1 cellular context compared by ENCODE assay signal in genomic region chr7:150368884-150369739, GRCh38.
TF ChIP-seq lines count a peak whose summit lies in the region.

No MANE protein-coding gene starts in this region.

TF ChIP-seq in HepG2, 621 proteins besides CTCF, POLR2A, EP300 and RAD21 (continued from another document and continues in another):
- TF ChIP-seq DZIP1 (CRISPR knock-in tag; IDR thresholded peaks at IDR 0.05) (no peak), IRF9 (CRISPR knock-in tag; IDR thresholded peaks at IDR 0.05; ENCODE audit: borderline replicate concordance) (peak; percentile 55; the same call in 1 of the 2 replicates), NKX3-1 (CRISPR knock-in tag; IDR thresholded peaks at IDR 0.05) (no peak), ZNF264 (CRISPR knock-in tag; IDR thresholded peaks at IDR 0.05) (no peak; the same call in 1 of the 2 replicates), ZNF329 (CRISPR knock-in tag; IDR thresholded peaks at IDR 0.05; ENCODE audit: low read depth) (no peak), NCOA5 (CRISPR knock-in tag; IDR thresholded peaks at IDR 0.05) (no peak), ISL2 (CRISPR knock-in tag; IDR thresholded peaks at IDR 0.05) (no peak), ELF4 (CRISPR knock-in tag; IDR thresholded peaks at IDR 0.05; ENCODE audit: borderline replicate concordance) (no peak), ZNF18 (CRISPR knock-in tag; IDR thresholded peaks at IDR 0.05; ENCODE audit: insufficient replicate concordance) (no peak), ZBTB7A (CRISPR knock-in tag; IDR thresholded peaks at IDR 0.05) (no peak), CHCHD3 (CRISPR knock-in tag; IDR thresholded peaks at IDR 0.05) (no peak), ZNF317 (CRISPR knock-in tag; IDR thresholded peaks at IDR 0.05) (peak; percentile 33; the same call in 1 of the 2 replicates), NFE2L1 (CRISPR knock-in tag; IDR thresholded peaks at IDR 0.05; ENCODE audit: borderline replicate concordance) (no peak), ZNF333 (CRISPR knock-in tag; IDR thresholded peaks at IDR 0.05; ENCODE audit: borderline replicate concordance) (no peak), GPN1 (CRISPR knock-in tag; IDR thresholded peaks at IDR 0.05; ENCODE audit: borderline replicate concordance) (0 out of 2 replicates have a peak, but pooled peaks have one; percentile 25), ZNF441 (CRISPR knock-in tag; IDR thresholded peaks at IDR 0.05; ENCODE audit: borderline replicate concordance) (no peak), SETDB1 (CRISPR knock-in tag; IDR thresholded peaks at IDR 0.05; ENCODE audit: borderline replicate concordance) (no peak), ZNF331 (CRISPR knock-in tag; IDR thresholded peaks at IDR 0.05) (no peak), SPEN (CRISPR knock-in tag; IDR thresholded peaks at IDR 0.05; ENCODE audit: low read depth) (no peak), PAXIP1 (CRISPR knock-in tag; conservative IDR thresholded peaks at IDR 0.05) (no peak; the same call in 1 of the 2 replicates), ZNF773 (CRISPR knock-in tag; IDR thresholded peaks at IDR 0.05; ENCODE audit: borderline replicate concordance) (no peak), ZMAT5 (CRISPR knock-in tag; IDR thresholded peaks at IDR 0.05; ENCODE audit: borderline replicate concordance, low read depth) (no peak), POLR2G (IDR thresholded peaks at IDR 0.05; ENCODE audit: low read depth, low read length) (no peak; the same call in 1 of the 2 replicates), MLX (CRISPR knock-in tag; IDR thresholded peaks at IDR 0.05) (no peak), YEATS2 (CRISPR knock-in tag; IDR thresholded peaks at IDR 0.05; ENCODE audit: borderline replicate concordance) (peak; percentile 10; the same call in 1 of the 2 replicates), ISX (CRISPR knock-in tag; conservative IDR thresholded peaks at IDR 0.05) (no peak; the same call in 1 of the 2 replicates), ZBTB37 (CRISPR knock-in tag; IDR thresholded peaks at IDR 0.05) (0 out of 2 replicates have a peak, but pooled peaks have one; percentile 59), MED1 (CRISPR knock-in tag; IDR thresholded peaks at IDR 0.05) (no peak; the same call in 1 of the 2 replicates), ZNF343 (CRISPR knock-in tag; IDR thresholded peaks at IDR 0.05) (no peak), LRRFIP1 (CRISPR knock-in tag; conservative IDR thresholded peaks at IDR 0.05) (no peak), CREB1 (IDR thresholded peaks at IDR 0.05) (no peak), CREB1 (CRISPR knock-in tag; IDR thresholded peaks at IDR 0.05) (no peak), ZNF205 (CRISPR knock-in tag; IDR thresholded peaks at IDR 0.05) (0 out of 2 replicates have a peak, but pooled peaks have one; percentile 17), SATB2 (CRISPR knock-in tag; IDR thresholded peaks at IDR 0.05) (no peak), HOMEZ (CRISPR knock-in tag; IDR thresholded peaks at IDR 0.05; ENCODE audit: low read depth) (no peak), ATF1 (CRISPR knock-in tag; IDR thresholded peaks at IDR 0.05) (no peak), TGIF2 (CRISPR knock-in tag; IDR thresholded peaks at IDR 0.05) (peak; percentile 3; the same call in 1 of the 2 replicates), ZNF670 (CRISPR knock-in tag; IDR thresholded peaks at IDR 0.05; ENCODE audit: borderline replicate concordance) (no peak), HOXD1 (CRISPR knock-in tag; IDR thresholded peaks at IDR 0.05) (no peak), ZNF766 (CRISPR knock-in tag; IDR thresholded peaks at IDR 0.05; ENCODE audit: borderline replicate concordance) (no peak), ZNF546 (CRISPR knock-in tag; conservative IDR thresholded peaks at IDR 0.05) (no peak), KLF12 (CRISPR knock-in tag; IDR thresholded peaks at IDR 0.05; ENCODE audit: borderline replicate concordance) (no peak), ZSCAN29 (CRISPR knock-in tag; conservative IDR thresholded peaks at IDR 0.05) (no peak), ATF7-NPFF (CRISPR knock-in tag; IDR thresholded peaks at IDR 0.05; ENCODE audit: low read depth) (no peak; the same call in 1 of the 2 replicates), PHF5A (CRISPR knock-in tag; IDR thresholded peaks at IDR 0.05; ENCODE audit: low read depth, unreplicated experiment) (no peak), EEA1 (CRISPR knock-in tag; IDR thresholded peaks at IDR 0.05; ENCODE audit: borderline replicate concordance) (0 out of 2 replicates have a peak, but pooled peaks have one; percentile 65), ZNF543 (CRISPR knock-in tag; IDR thresholded peaks at IDR 0.05) (no peak; the same call in 1 of the 2 replicates), TFAP4 (IDR thresholded peaks at IDR 0.05; ENCODE audit: borderline replicate concordance, low read depth) (peak; percentile 95), MXI1 (IDR thresholded peaks at IDR 0.05; ENCODE audit: borderline replicate concordance, low read depth, low read length) (peak; percentile 41; the same call in 1 of the 3 replicates), MZF1 (CRISPR knock-in tag; IDR thresholded peaks at IDR 0.05; ENCODE audit: borderline replicate concordance) (no peak), ATF3 (CRISPR knock-in tag; IDR thresholded peaks at IDR 0.05) (no peak)
